ENCODE assay signal across 30 cellular contexts in genomic region chr14:34474187-34474679, GRCh38.
"Had no signal": no experiment of that assay in that cellular context is flagged by ENCODE, and none has a peak within 500 bp of the region (broad histone marks: within the 10 kb centered on the region; RNA-seq: fewer than 3 reads in every experiment).

No MANE protein-coding gene starts in this region.

- FAIRE-seq: astrocyte, bronchial epithelial cell, frontal cortex had no signal

- H3K9me3 Mint-ChIP-seq: activated CD4-positive, alpha-beta memory T cell treated with anti-CD3 and anti-CD28 coated beads for 36 hours; activated CD4-positive, alpha-beta T cell treated with anti-CD3 and anti-CD28 coated beads, Interleukin-2, amount 10 ng/mL, durations not matched to agents 24 days and 14 days; activated T-cell treated with anti-CD3 and anti-CD28 coated beads, Interleukin-2, amount 50 U/mL, for 4 hours; activated T-helper 17 cell treated with anti-CD3 and anti-CD28 coated beads, Interleukin-2, amount 50 U/mL, for 72 hours; central memory CD8-positive, alpha-beta T cell; dendritic cell treated with granulocyte-macrophage colony-stimulating factor and Interleukin-4, amounts not matched to agents 40 ng/mL and 50 ng/mL, for 4 days had no signal

- H3K4me3 Mint-ChIP-seq: activated CD4-positive, alpha-beta memory T cell treated with anti-CD3 and anti-CD28 coated beads for 36 hours; activated CD4-positive, alpha-beta T cell treated with anti-CD3 and anti-CD28 coated beads for 36 hours; activated CD4-positive, alpha-beta T cell treated with anti-CD3 and anti-CD28 coated beads, Interleukin-2, amount 10 ng/mL, durations not matched to agents 24 days and 14 days; activated CD8-positive, alpha-beta T cell treated with anti-CD3 and anti-CD28 coated beads, Interleukin-2, amount 10 ng/mL, durations not matched to agents 7 days and 5 days; activated naive CD8-positive, alpha-beta T cell; activated T-cell treated with anti-CD3 and anti-CD28 coated beads, Interleukin-2, amount 50 U/mL, for 4 hours; activated T-helper 17 cell treated with anti-CD3 and anti-CD28 coated beads, Interleukin-2, amount 50 U/mL, for 72 hours; central memory CD8-positive, alpha-beta T cell; dendritic cell treated with granulocyte-macrophage colony-stimulating factor and Interleukin-4, amounts not matched to agents 40 ng/mL and 50 ng/mL, for 4 days; endodermal cell had no signal

- DNase-seq: activated CD4-positive, alpha-beta memory T cell treated with anti-CD3 and anti-CD28 coated beads for 36 hours; activated CD4-positive, alpha-beta T cell treated with anti-CD3 and anti-CD28 coated beads for 36 hours; activated CD4-positive, alpha-beta T cell treated with anti-CD3 and anti-CD28 coated beads, Interleukin-2, amount 10 ng/mL, durations not matched to agents 24 days and 14 days; activated CD4-positive, CD25-positive, alpha-beta regulatory T cell; activated CD4-positive, CD25-positive, alpha-beta regulatory T cell treated with anti-CD3 and anti-CD28 coated beads, Interleukin-2, amount 50 U/mL, for 72 hours; activated CD8-positive, alpha-beta T cell treated with anti-CD3 and anti-CD28 coated beads, Interleukin-2, amount 10 ng/mL, durations not matched to agents 7 days and 5 days; activated effector memory CD4-positive, alpha-beta T cell treated with Interleukin-2 at 50 U/mL for 16 hours; activated gamma-delta T cell treated with Interleukin-2 at 50 U/mL for 16 hours; activated naive CD4-positive, alpha-beta T cell treated with anti-CD3 and anti-CD28 coated beads, Interleukin-2, amount 50 U/mL, for 16 hours; activated naive CD4-positive, alpha-beta T cell treated with Interleukin-2 at 50 U/mL for 16 hours; activated T-cell treated with anti-CD3 and anti-CD28 coated beads, Interleukin-2, amount 50 U/mL, for 4 hours; amniotic stem cell; anterior cingulate cortex; brain microvascular endothelial cell; dorsolateral prefrontal cortex; effector memory CD4-positive, alpha-beta T cell; endodermal cell; foreskin fibroblast; glutamatergic neuron; heart right ventricle; T-helper 2 cell had no signal

- H3K27me3 ChIP-seq: brain microvascular endothelial cell, dorsolateral prefrontal cortex, heart right ventricle had no signal

- H3K36me3 Mint-ChIP-seq: activated CD4-positive, alpha-beta memory T cell treated with anti-CD3 and anti-CD28 coated beads for 36 hours; activated naive CD8-positive, alpha-beta T cell had no signal

- H3K4me1 ChIP-seq: heart right ventricle had no signal

- H3K4me3 ChIP-seq: coronary artery, dorsolateral prefrontal cortex, heart right ventricle had no signal

- H3K36me3 ChIP-seq: brain microvascular endothelial cell, heart right ventricle had no signal

- H3K27me3 Mint-ChIP-seq: activated CD4-positive, alpha-beta memory T cell treated with anti-CD3 and anti-CD28 coated beads for 36 hours; activated CD4-positive, alpha-beta T cell treated with anti-CD3 and anti-CD28 coated beads for 36 hours; activated naive CD8-positive, alpha-beta T cell; central memory CD8-positive, alpha-beta T cell; dendritic cell treated with granulocyte-macrophage colony-stimulating factor and Interleukin-4, amounts not matched to agents 40 ng/mL and 50 ng/mL, for 4 days had no signal

- H3K27ac Mint-ChIP-seq: activated CD4-positive, alpha-beta memory T cell treated with anti-CD3 and anti-CD28 coated beads for 36 hours; activated CD4-positive, alpha-beta T cell treated with anti-CD3 and anti-CD28 coated beads for 36 hours; activated CD4-positive, alpha-beta T cell treated with anti-CD3 and anti-CD28 coated beads, Interleukin-2, amount 10 ng/mL, durations not matched to agents 24 days and 14 days; activated CD8-positive, alpha-beta T cell treated with anti-CD3 and anti-CD28 coated beads, Interleukin-2, amount 10 ng/mL, durations not matched to agents 7 days and 5 days; activated naive CD8-positive, alpha-beta T cell; activated T-helper 17 cell treated with anti-CD3 and anti-CD28 coated beads, Interleukin-2, amount 50 U/mL, for 72 hours; dendritic cell treated with granulocyte-macrophage colony-stimulating factor and Interleukin-4, amounts not matched to agents 40 ng/mL and 50 ng/mL, for 4 days; endodermal cell had no signal

- H3K4me1 Mint-ChIP-seq: activated CD4-positive, alpha-beta T cell treated with anti-CD3 and anti-CD28 coated beads for 36 hours; activated CD4-positive, alpha-beta T cell treated with anti-CD3 and anti-CD28 coated beads, Interleukin-2, amount 10 ng/mL, durations not matched to agents 24 days and 14 days; activated T-helper 17 cell treated with anti-CD3 and anti-CD28 coated beads, Interleukin-2, amount 50 U/mL, for 72 hours; central memory CD8-positive, alpha-beta T cell had no signal

- H3K9me3 ChIP-seq: heart right ventricle had no signal

- ATAC-seq: activated CD4-positive, alpha-beta T cell treated with anti-CD3 and anti-CD28 coated beads for 36 hours; activated CD8-positive, alpha-beta T cell treated with anti-CD3 and anti-CD28 coated beads, Interleukin-2, amount 10 ng/mL, durations not matched to agents 7 days and 5 days; activated T-cell treated with anti-CD3 and anti-CD28 coated beads, Interleukin-2, amount 50 U/mL, for 4 hours; activated T-helper 17 cell treated with anti-CD3 and anti-CD28 coated beads, Interleukin-2, amount 50 U/mL, for 72 hours; esophagus mucosa; heart right ventricle had no signal

- H3K27ac ChIP-seq: brain microvascular endothelial cell, coronary artery, dorsolateral prefrontal cortex, heart right ventricle had no signal
